ENCODE assay signal across 26 cellular contexts in genomic region chr14:29278301-29278700, GRCh38.
DNase-seq lines count a peak whose midpoint lies in the region; ATAC-seq and TF ChIP-seq lines count a peak whose summit lies in the region.
"Had no signal": no experiment of that assay in that cellular context is flagged by ENCODE, and none has a peak within 500 bp of the region (broad histone marks: within the 10 kb centered on the region; RNA-seq: fewer than 3 reads in every experiment).

No MANE protein-coding gene starts in this region.

- H3K27me3 ChIP-seq in neural progenitor cell: no peaks in the 10 kb centered on the region

- peaks cover 2% of the 10 kb centered on the region for H3K27me3 Mint-ChIP-seq in neural progenitor cell (ENCODE audit: insufficient read depth, low read depth)
- H3K27me3 Mint-ChIP-seq: CD4-positive, alpha-beta memory T cell had no signal

- no peaks in the 10 kb centered on the region for H3K36me3 ChIP-seq in neural progenitor cell

- H3K4me3 ChIP-seq in GM12865 (ENCODE audit: low read depth, low read length) (no peak overlapping the region), neural progenitor cell (no peak overlapping the region)
- H3K4me3 ChIP-seq: A549, GM23338 had no signal

- no peak overlapping the region for H3K27ac ChIP-seq in neural progenitor cell
- H3K27ac ChIP-seq: A549 had no signal

- no peak overlapping the region for H2AFZ ChIP-seq in neural progenitor cell (replicated peaks)
- H2AFZ ChIP-seq: GM23338 had no signal

- no peak overlapping the region for H3K27ac Mint-ChIP-seq in neural progenitor cell
- H3K27ac Mint-ChIP-seq: CD4-positive, alpha-beta memory T cell; GM23338; H9 had no signal

- no peaks in the 10 kb centered on the region for H4K20me1 ChIP-seq in neural progenitor cell (ENCODE audit: low read depth)

- TF ChIP-seq CTCF in GM12865 (IDR thresholded peaks at IDR 0.05; ENCODE audit: insufficient read depth, low read depth, low read length, missing control alignments) (no peak), neural progenitor cell (IDR thresholded peaks at IDR 0.05) (no peak)

- ATAC-seq in HG03280 (IDR thresholded peaks at IDR 0.05; ENCODE audit: unreplicated experiment) (no peak), HG03565 (IDR thresholded peaks at IDR 0.05; ENCODE audit: unreplicated experiment) (no peak), GM21825 (IDR thresholded peaks at IDR 0.05; ENCODE audit: unreplicated experiment) (no peak)
- ATAC-seq: A549, GM23338, Panc1 had no signal

- H3K4me3 Mint-ChIP-seq in neural progenitor cell: no peak overlapping the region
- H3K4me3 Mint-ChIP-seq: CD4-positive, alpha-beta memory T cell; GM23338; H9 had no signal

- H3K4me1 ChIP-seq in neural progenitor cell: no peaks in the 10 kb centered on the region
- H3K4me1 ChIP-seq: A549 had no signal

- no peaks in the 10 kb centered on the region for H3F3A ChIP-seq in neural progenitor cell (ENCODE audit: low read depth)

- H3K79me2 ChIP-seq in neural progenitor cell (ENCODE audit: low read depth): no peaks in the 10 kb centered on the region

- peaks cover 3% of the 10 kb centered on the region for H3K4me1 Mint-ChIP-seq in neural progenitor cell
- H3K4me1 Mint-ChIP-seq: CD4-positive, alpha-beta memory T cell; GM23338; H9 had no signal

- peaks cover 2% of the 10 kb centered on the region for H3K9me3 Mint-ChIP-seq in neural progenitor cell
- H3K9me3 Mint-ChIP-seq: GM23338, H9 had no signal

- DNase-seq in GM12865 (ENCODE audit: low read depth) (peak; percentile 3), NCI-H446 treated with DMSO at 0.1 percent for 48 hours (lab: John Stamatoyannopoulos, UW) (peak; percentile 83), dermis blood vessel endothelial cell (peak; percentile 13), neural progenitor cell (ENCODE audit: low spot score) (no peak)
- DNase-seq: AML-193; C1 segment of cervical spinal cord; CD4-positive, alpha-beta memory T cell; COR-L47; EL; GDM1; H9; IMR-90; KG1; MM.1S; NCI-H1048; NCI-H1417; NCI-H1694; NCI-H2029 treated with DMSO at 0.1 percent for 48 hours; NCI-H526 treated with DMSO at 0.1 percent for 48 hours; SHP77 treated with DMSO at 0.1 percent for 48 hours had no signal

- no peak overlapping the region for H3K4me2 ChIP-seq in neural progenitor cell
- H3K4me2 ChIP-seq: A549, GM23338 had no signal

- H3K9ac ChIP-seq in neural progenitor cell: no peak overlapping the region

- H3K9me3 ChIP-seq in neural progenitor cell (ENCODE audit: low read depth): no peaks in the 10 kb centered on the region
- H3K9me3 ChIP-seq: A549 had no signal

- H3K36me3 Mint-ChIP-seq in neural progenitor cell: no peaks in the 10 kb centered on the region
- H3K36me3 Mint-ChIP-seq: CD4-positive, alpha-beta memory T cell had no signal
